In genomic region chr2:171922230-171923022, GRCh38 we compare ENCODE assay signal across 8 cellular contexts. TPM values are rescaled to one million over a fixed set of nuclear protein-coding genes. Genes with fewer than 3 reads are reported as not detected.
DNase-seq lines count a peak whose midpoint lies in the region; ATAC-seq and TF ChIP-seq lines count a peak whose summit lies in the region.

Gene HAT1 (plus strand): TSS chr2:171922461. CDS start chr2:171922501, 40 bp downstream.

- no peaks in the 10 kb centered on the region for H3K27me3 ChIP-seq in AG04450 (ENCODE audit: control insufficient read depth, insufficient read depth, low read length)
- H3K27me3 ChIP-seq in smooth muscle cell (ENCODE audit: low read depth): no peaks in the 10 kb centered on the region

- peaks cover 38% of the 10 kb centered on the region for H3K79me2 ChIP-seq in smooth muscle cell (ENCODE audit: low read depth)

- peak within 1 kb of the TSS; percentile 85 for H3K27ac ChIP-seq in AG04450 (ENCODE audit: low read depth, low read length)
- peak within 1 kb of the TSS; percentile 98 for H3K27ac ChIP-seq in smooth muscle cell (ENCODE audit: low read depth)

- ATAC-seq in GM18909 (IDR thresholded peaks at IDR 0.05; ENCODE audit: poor library complexity, unreplicated experiment): peak; percentile 99
- peak; percentile 98 for ATAC-seq in HG03175 (IDR thresholded peaks at IDR 0.05; ENCODE audit: unreplicated experiment)
- peak; percentile 97 for ATAC-seq in WTC11

- H3K27me3 Mint-ChIP-seq in WTC11 (ENCODE audit: low read depth): no peaks in the 10 kb centered on the region; the same call in 1 of the 2 replicates

- no peaks in the 10 kb centered on the region for H4K20me1 ChIP-seq in smooth muscle cell (ENCODE audit: low read depth)

- H3K4me3 ChIP-seq in AG04450 (ENCODE audit: low read depth, low read length): peak within 1 kb of the TSS; percentile 92
- H3K4me3 ChIP-seq in cardiac fibroblast (replicated peaks in 1 of 2; ENCODE audit: low read depth in 2 of 2, low read length in 2 of 2): peak within 1 kb of the TSS; percentile 74 to 98
- peak within 1 kb of the TSS; percentile 74 for H3K4me3 ChIP-seq in smooth muscle cell

- POLR2A ChIA-PET in AG04450 (lab: Yijun Ruan, JAX): interaction anchor here (0.6 to 1.3 kb wide), 6 partner anchors 8 to 179 kb away, joined by 3 to 9 read pairs (median 3); partner anchors contain the start of genes DLX1 and SLC25A12
- POLR2A ChIA-PET in WTC11 (lab: Charles Lee): interaction anchor here (0.7 to 1.5 kb wide), 5 partner anchors 28 to 184 kb away, joined by 3 to 8 read pairs (median 4); partner anchors contain the start of genes DLX1 and SLC25A12

- peak within 1 kb of the TSS; percentile 99 for H3K27ac Mint-ChIP-seq in WTC11

- peak within 1 kb of the TSS; percentile 95 for H3K9ac ChIP-seq in smooth muscle cell (ENCODE audit: low read depth)

- CTCF ChIA-PET in AG04450 (lab: Charles Lee): interaction anchor here (0.6 to 1.5 kb wide), 2 partner anchors 26 to 184 kb away, joined by 3 read pairs; no protein-coding TSS in a partner anchor
- CTCF ChIA-PET in WTC11 (lab: Charles Lee): interaction anchor here (0.8 to 2.0 kb wide), 6 partner anchors 8 to 235 kb away, joined by 3 to 12 read pairs (median 4); partner anchors contain the start of genes DYNC1I2 and SLC25A12

- under 1% methylated on average over 60 of the region's 61 CpGs for WGBS in smooth muscle cell (ENCODE audit: low lambda C conversion rate)

- H3F3A ChIP-seq in smooth muscle cell (ENCODE audit: low read depth): no peaks in the 10 kb centered on the region

- peak within 1 kb of the TSS; percentile 97 for H3K4me3 Mint-ChIP-seq in WTC11

- TF ChIP-seq CTCF in AG04450 (IDR thresholded peaks at IDR 0.05; ENCODE audit: low read depth, low read length) (no peak), WTC11 (IDR thresholded peaks at IDR 0.05) (no peak), cardiac fibroblast (IDR thresholded peaks at IDR 0.05; ENCODE audit: low read depth, low read length) (no peak), smooth muscle cell (IDR thresholded peaks at IDR 0.05; ENCODE audit: borderline replicate concordance, insufficient read depth, poor library complexity, severe bottlenecking) (no peak)

- H3K36me3 ChIP-seq in smooth muscle cell (ENCODE audit: low read depth): no peaks in the 10 kb centered on the region

- H3K4me2 ChIP-seq in smooth muscle cell: peak within 1 kb of the TSS; percentile 93

- DNase-seq in AG04450 (ENCODE audit: low read depth, low spot score) (peak; percentile 92), NCI-H226 (peak; percentile 92), WTC11 (ENCODE audit: low spot score) (peak; percentile 98), cardiac fibroblast (ENCODE audit: low read depth in 2 of 2) (peak; percentile 99), iPS-NIHi7 (ENCODE audit: extremely low spot score) (peak; percentile 97), smooth muscle cell (lab: John Stamatoyannopoulos, UW; ENCODE audit: unreplicated experiment) (peak; percentile 94)

- peaks cover 20% of the 10 kb centered on the region for H3K4me1 Mint-ChIP-seq in WTC11

- no peaks in the 10 kb centered on the region for H3K9me3 Mint-ChIP-seq in WTC11

- H3K36me3 Mint-ChIP-seq in WTC11: peaks cover 13% of the 10 kb centered on the region

- peaks cover 9% of the 10 kb centered on the region for H3K4me1 ChIP-seq in smooth muscle cell (ENCODE audit: low read depth)

- H3K9me3 ChIP-seq in AG04450 (ENCODE audit: control insufficient read depth, insufficient read depth, low read length) (no peaks in the 10 kb centered on the region), smooth muscle cell (replicated peaks; ENCODE audit: low read depth) (no peaks in the 10 kb centered on the region)

- peak within 1 kb of the TSS; percentile 84 for H2AFZ ChIP-seq in smooth muscle cell (ENCODE audit: low read depth)

TF ChIP-seq in WTC11, 78 proteins besides CTCF, POLR2A, EP300 and RAD21 (continues in another document):
- no peak for TF ChIP-seq ZNF263 (CRISPR knock-in tag; IDR thresholded peaks at IDR 0.05; ENCODE audit: low read depth)
- TF ChIP-seq TP53 (CRISPR knock-in tag; IDR thresholded peaks at IDR 0.05): no peak
- peak; percentile 90 for TF ChIP-seq ZNF121 (CRISPR knock-in tag; IDR thresholded peaks at IDR 0.05)
- 0 out of 2 replicates have a peak, but pooled peaks have one; percentile 36 for TF ChIP-seq MYBL2 (CRISPR knock-in tag; IDR thresholded peaks at IDR 0.05)
- no peak for TF ChIP-seq ATF1 (CRISPR knock-in tag; IDR thresholded peaks at IDR 0.05)
- TF ChIP-seq ETV6 (CRISPR knock-in tag; IDR thresholded peaks at IDR 0.05): peak; percentile 68; the same call in 1 of the 2 replicates
- TF ChIP-seq ARID4B (CRISPR knock-in tag; IDR thresholded peaks at IDR 0.05; ENCODE audit: borderline replicate concordance): no peak; the same call in 1 of the 2 replicates
- TF ChIP-seq, protein P1, sequence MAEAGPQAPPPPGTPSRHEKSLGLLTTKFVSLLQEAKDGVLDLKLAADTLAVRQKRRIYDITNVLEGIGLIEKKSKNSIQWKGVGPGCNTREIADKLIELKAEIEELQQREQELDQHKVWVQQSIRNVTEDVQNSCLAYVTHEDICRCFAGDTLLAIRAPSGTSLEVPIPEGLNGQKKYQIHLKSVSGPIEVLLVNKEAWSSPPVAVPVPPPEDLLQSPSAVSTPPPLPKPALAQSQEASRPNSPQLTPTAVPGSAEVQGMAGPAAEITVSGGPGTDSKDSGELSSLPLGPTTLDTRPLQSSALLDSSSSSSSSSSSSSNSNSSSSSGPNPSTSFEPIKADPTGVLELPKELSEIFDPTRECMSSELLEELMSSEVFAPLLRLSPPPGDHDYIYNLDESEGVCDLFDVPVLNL (CRISPR knock-in tag; IDR thresholded peaks at IDR 0.05; ENCODE audit: borderline replicate concordance, low read depth): no peak
- TF ChIP-seq SMAD3 (CRISPR knock-in tag; IDR thresholded peaks at IDR 0.05; ENCODE audit: borderline replicate concordance): no peak
- TF ChIP-seq, protein P2, sequence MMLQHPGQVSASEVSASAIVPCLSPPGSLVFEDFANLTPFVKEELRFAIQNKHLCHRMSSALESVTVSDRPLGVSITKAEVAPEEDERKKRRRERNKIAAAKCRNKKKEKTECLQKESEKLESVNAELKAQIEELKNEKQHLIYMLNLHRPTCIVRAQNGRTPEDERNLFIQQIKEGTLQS (CRISPR knock-in tag; conservative IDR thresholded peaks at IDR 0.05): no peak
- 0 out of 2 replicates have a peak, but pooled peaks have one; percentile 66 for TF ChIP-seq ZBTB43 (CRISPR knock-in tag; IDR thresholded peaks at IDR 0.05)
- no peak for TF ChIP-seq ZNF423 (CRISPR knock-in tag; IDR thresholded peaks at IDR 0.05)
- TF ChIP-seq ZBTB21 (CRISPR knock-in tag; IDR thresholded peaks at IDR 0.05; ENCODE audit: borderline replicate concordance): peak; percentile 98; the same call in 1 of the 2 replicates
- TF ChIP-seq FOXP1 (CRISPR knock-in tag; IDR thresholded peaks at IDR 0.05; ENCODE audit: borderline replicate concordance): peak; percentile 57; the same call in 1 of the 2 replicates
- TF ChIP-seq SP1 (CRISPR knock-in tag; conservative IDR thresholded peaks at IDR 0.05): peak; percentile 94
- no peak for TF ChIP-seq GTF2I (CRISPR knock-in tag; conservative IDR thresholded peaks at IDR 0.05)

RNA-seq across cellular contexts. Expression of gene HAT1, which starts in this region (rescaled TPM):
- polyA plus RNA-seq in AG04450 (2011; rRNA removed) (36.4 and 56.0 TPM in 2 replicates), smooth muscle cell (56.6 and 59.1 TPM in 2 replicates)
- 10.9 and 19.6 TPM in 2 replicates for polyA minus RNA-seq in AG04450 (2011; rRNA and poly(A)+ RNA removed)
- total RNA-seq in WTC11 (2021) (50.6 to 58.9 TPM (median 54.5 TPM) in 3 replicates), smooth muscle cell (46.7 and 65.7 TPM in 2 replicates)

Comparison
In these comparisons a context has a peak if more than half of its experiments do, and no peak if none do; other contexts are left out.
1. Peak in every context shown above with its lines: DNase-seq, ATAC-seq, H3K4me3 ChIP-seq and H3K27ac ChIP-seq.